ENCODE assay signal across 17 cellular contexts in genomic region chr18:13532406-13533075, GRCh38.
"Had no signal": no experiment of that assay in that cellular context is flagged by ENCODE, and none has a peak within 500 bp of the region (broad histone marks: within the 10 kb centered on the region; RNA-seq: fewer than 3 reads in every experiment).

No MANE protein-coding gene starts in this region.

- H3K27ac Mint-ChIP-seq: activated CD4-positive, alpha-beta T cell treated with anti-CD3 and anti-CD28 coated beads, Interleukin-2, amount 10 ng/mL, durations not matched to agents 24 days and 14 days; activated CD8-positive, alpha-beta T cell treated with anti-CD3 and anti-CD28 coated beads for 36 hours; activated naive CD8-positive, alpha-beta T cell treated with anti-CD3 and anti-CD28 coated beads for 36 hours; activated T-helper 1 cell treated with anti-CD3 and anti-CD28 coated beads, Interleukin-12 subunit alpha, Interleukin-12 subunit beta, Interleukin-2, Interleukin-4 antibody, amounts not matched to agents 30 ng/mL and 10 ng/mL and 1 ng/mL, durations not matched to agents 14 hours and 24 hours and 36 hours; mesothelial cell of epicardium; nephron progenitor cell; stimulated activated naive CD8-positive, alpha-beta T cell treated with anti-CD3 and anti-CD28 coated beads, Interleukin-15, Interleukin-2, amounts not matched to agents 100 ng/mL and 50 ng/mL, for 24 hours had no signal

- H3K9me3 ChIP-seq: suprapubic skin had no signal

- H3K9me3 Mint-ChIP-seq: activated CD4-positive, alpha-beta T cell treated with anti-CD3 and anti-CD28 coated beads, Interleukin-2, amount 10 ng/mL, durations not matched to agents 24 days and 14 days; activated CD8-positive, alpha-beta T cell treated with anti-CD3 and anti-CD28 coated beads for 36 hours; activated naive CD8-positive, alpha-beta T cell treated with anti-CD3 and anti-CD28 coated beads for 36 hours; activated T-helper 1 cell treated with anti-CD3 and anti-CD28 coated beads, Interleukin-12 subunit alpha, Interleukin-12 subunit beta, Interleukin-2, Interleukin-4 antibody, amounts not matched to agents 30 ng/mL and 10 ng/mL and 1 ng/mL, durations not matched to agents 14 hours and 24 hours and 36 hours; effector memory CD8-positive, alpha-beta T cell; mesothelial cell of epicardium; nephron progenitor cell; stimulated activated naive CD8-positive, alpha-beta T cell treated with anti-CD3 and anti-CD28 coated beads, Interleukin-15, Interleukin-2, amounts not matched to agents 100 ng/mL and 50 ng/mL, for 24 hours had no signal

- ATAC-seq: activated CD8-positive, alpha-beta T cell treated with anti-CD3 and anti-CD28 coated beads for 36 hours; effector memory CD8-positive, alpha-beta T cell had no signal

- H3K4me3 ChIP-seq: cardiac muscle cell, lung, suprapubic skin had no signal

- DNase-seq: activated CD4-positive, alpha-beta T cell treated with anti-CD3 and anti-CD28 coated beads, Interleukin-2, amount 10 ng/mL, durations not matched to agents 24 days and 14 days; activated CD4-positive, CD25-positive, alpha-beta regulatory T cell; activated CD8-positive, alpha-beta T cell treated with anti-CD3 and anti-CD28 coated beads for 36 hours; activated naive CD8-positive, alpha-beta T cell treated with anti-CD3 and anti-CD28 coated beads for 36 hours; amniotic stem cell; effector memory CD8-positive, alpha-beta T cell; nephron progenitor cell; occipital lobe; T-helper 1 cell; T1000; trophoblast cell had no signal

- H3K36me3 Mint-ChIP-seq: mesothelial cell of epicardium had no signal

- H3K36me3 ChIP-seq: cardiac muscle cell, suprapubic skin had no signal

- H3K27me3 ChIP-seq: cardiac muscle cell, suprapubic skin had no signal

- H3K27ac ChIP-seq: cardiac muscle cell, suprapubic skin had no signal

- H3K4me3 Mint-ChIP-seq: activated CD4-positive, alpha-beta T cell treated with anti-CD3 and anti-CD28 coated beads, Interleukin-2, amount 10 ng/mL, durations not matched to agents 24 days and 14 days; activated CD8-positive, alpha-beta T cell treated with anti-CD3 and anti-CD28 coated beads for 36 hours; activated naive CD8-positive, alpha-beta T cell treated with anti-CD3 and anti-CD28 coated beads for 36 hours; activated T-helper 1 cell treated with anti-CD3 and anti-CD28 coated beads, Interleukin-12 subunit alpha, Interleukin-12 subunit beta, Interleukin-2, Interleukin-4 antibody, amounts not matched to agents 30 ng/mL and 10 ng/mL and 1 ng/mL, durations not matched to agents 14 hours and 24 hours and 36 hours; effector memory CD8-positive, alpha-beta T cell; mesothelial cell of epicardium; nephron progenitor cell; stimulated activated naive CD8-positive, alpha-beta T cell treated with anti-CD3 and anti-CD28 coated beads, Interleukin-15, Interleukin-2, amounts not matched to agents 100 ng/mL and 50 ng/mL, for 24 hours had no signal

- H3K27me3 Mint-ChIP-seq: activated CD4-positive, alpha-beta T cell treated with anti-CD3 and anti-CD28 coated beads, Interleukin-2, amount 10 ng/mL, durations not matched to agents 24 days and 14 days; activated CD8-positive, alpha-beta T cell treated with anti-CD3 and anti-CD28 coated beads for 36 hours; activated naive CD8-positive, alpha-beta T cell treated with anti-CD3 and anti-CD28 coated beads for 36 hours; effector memory CD8-positive, alpha-beta T cell; stimulated activated naive CD8-positive, alpha-beta T cell treated with anti-CD3 and anti-CD28 coated beads, Interleukin-15, Interleukin-2, amounts not matched to agents 100 ng/mL and 50 ng/mL, for 24 hours had no signal
